ENCODE assay signal across 15 cellular contexts in genomic region chr6:35585688-35586087, GRCh38.
DNase-seq lines count a peak whose midpoint lies in the region; ATAC-seq and TF ChIP-seq lines count a peak whose summit lies in the region.
"Had no signal": no experiment of that assay in that cellular context is flagged by ENCODE, and none has a peak within 500 bp of the region (broad histone marks: within the 10 kb centered on the region; RNA-seq: fewer than 3 reads in every experiment).

No MANE protein-coding gene starts in this region.

- H3K36me3 ChIP-seq in esophagus squamous epithelium, result peaks cover 16 to 95% (median 22%) of the 10 kb centered on the region in 3 donors
- no peaks in the 10 kb centered on the region for H3K36me3 ChIP-seq in testis (ENCODE audit: low read depth, missing control alignments)

- no peaks in the 10 kb centered on the region for H3K9me3 ChIP-seq in esophagus squamous epithelium
- no peaks in the 10 kb centered on the region for H3K9me3 ChIP-seq in testis

- 41 to 73% methylated on average over 1 of the region's 1 CpG for WGBS in esophagus squamous epithelium, 2 donors
- 68 to 75% methylated on average over 1 of the region's 1 CpG for whole genome bisulfite sequencing in testis, 2 donors

- peaks cover 75 to 77% (median 76%) of the 10 kb centered on the region in 3 donors for H3K4me1 Mint-ChIP-seq in T-cell

- peak overlapping the region; percentile 38 to 89 (median 72) for H3K27ac ChIP-seq in esophagus squamous epithelium
- peak overlapping the region; percentile 59 to 97 for H3K27ac ChIP-seq in testis

- peak overlapping the region in 1 of 3 donors; percentile 31 for H3K4me3 Mint-ChIP-seq in T-cell
- H3K4me3 Mint-ChIP-seq: brain had no signal

- no peak overlapping the region for H3K4me3 ChIP-seq in esophagus squamous epithelium
- no peak overlapping the region for H3K4me3 ChIP-seq in testis

- TF ChIP-seq POLR2A in esophagus squamous epithelium (IDR thresholded peaks at IDR 0.05), result no peak
- TF ChIP-seq POLR2A in testis (IDR thresholded peaks at IDR 0.05), result no peak

- peaks cover 41% of the 10 kb centered on the region for H3K36me3 Mint-ChIP-seq in T-cell
- H3K36me3 Mint-ChIP-seq: brain had no signal

- H3K27me3 ChIP-seq in esophagus squamous epithelium, result no peaks in the 10 kb centered on the region
- no peaks in the 10 kb centered on the region for H3K27me3 ChIP-seq in testis

- H3K4me1 ChIP-seq in esophagus squamous epithelium (peaks cover 16 to 83% (median 63%) of the 10 kb centered on the region in 3 donors), testis (peaks cover 56% of the 10 kb centered on the region)

- H3K9me3 Mint-ChIP-seq in T-cell, result no peaks in the 10 kb centered on the region
- H3K9me3 Mint-ChIP-seq: brain had no signal

- POLR2A ChIA-PET in T-cell (lab: Charles Lee), result no interaction called here

- peak overlapping the region; percentile 95 to 96 for H3K27ac Mint-ChIP-seq in T-cell
- H3K27ac Mint-ChIP-seq: brain had no signal

- H3K27me3 Mint-ChIP-seq in T-cell, result no peaks in the 10 kb centered on the region

- ATAC-seq in T-cell (replicated peaks in 1 of 4), result peak in 1 of 4 experiments; percentile 9
- ATAC-seq in HG02588 (IDR thresholded peaks at IDR 0.05; ENCODE audit: unreplicated experiment), result no peak

- TF ChIP-seq CTCF in esophagus squamous epithelium (IDR thresholded peaks at IDR 0.05), result no peak
- TF ChIP-seq CTCF in testis (IDR thresholded peaks at IDR 0.05), result no peak

- DNase-seq in DMS 273 (lab: John Stamatoyannopoulos, UW; ENCODE audit: unreplicated experiment) (peak; percentile 21), DMS 273 treated with DMSO at 0.1 percent for 48 hours (lab: John Stamatoyannopoulos, UW) (no peak), T-cell (no peak), esophagus squamous epithelium (lab: John Stamatoyannopoulos, UW) (no peak), testis (no peak), hippocampal formation (lab: John Stamatoyannopoulos, UW) (no peak)
- DNase-seq in activated CD8-positive, alpha-beta memory T cell treated with anti-CD3 and anti-CD28 coated beads, Interleukin-2, amount 50 U/mL, for 48 hours, result no peak
- DNase-seq: 8988T; activated T-cell treated with anti-CD3 and anti-CD28 coated beads for 4 hours; mesendoderm; NCI-H1436; NCI-H446; stimulated activated CD4-positive, alpha-beta T cell treated with anti-CD3 and anti-CD28 coated beads, Interleukin-12 subunit alpha, Interleukin-12 subunit beta, amount 100 ng/mL, for 4 hours had no signal

- CTCF ChIA-PET in T-cell (lab: Charles Lee), result interaction anchor here (0.6 to 4.8 kb wide), 15 partner anchors 12 to 151 kb away, joined by 3 to 54 read pairs (median 6); partner anchors contain the start of gene ARMC12 (in 1 of the 2)

- intact Hi-C loops in esophagus squamous epithelium (cut with DNase I) (no loop called here), testis (cut with DNase I; ENCODE audit: low total_unique reads) (loop anchor here (5.0 kb wide), 1 partner anchor 147 kb away; no protein-coding TSS in a partner anchor)
